Comparison of ENCODE assay signal across 12 cellular contexts in the genomic region with DNA sequence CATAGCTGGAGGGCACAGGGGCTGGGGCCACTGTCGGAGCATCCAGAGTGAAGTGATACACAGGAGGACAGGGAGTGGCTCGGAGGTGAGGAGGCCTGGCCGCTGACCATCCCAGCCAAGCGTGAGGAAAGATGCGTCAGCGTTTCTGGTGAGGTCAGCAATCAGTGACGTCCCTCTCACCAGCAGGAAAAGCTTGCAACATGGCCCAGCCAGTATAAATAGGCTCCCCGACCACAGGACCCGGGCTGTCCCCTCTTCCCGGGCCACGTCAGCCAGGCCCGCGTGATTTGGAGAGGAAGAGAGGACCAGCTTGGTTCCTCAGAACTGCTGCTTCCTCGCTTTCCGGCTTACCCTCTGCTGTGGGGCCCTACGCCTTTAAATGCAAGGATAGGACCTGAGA. TPM values are rescaled to one million over a fixed set of nuclear protein-coding genes. Genes with fewer than 3 reads are reported as not detected.
A peak's percentile ranks its signal among the peaks of the same experiment; 100 is the strongest.
DNase-seq lines count a peak whose midpoint lies in the region; ATAC-seq and TF ChIP-seq lines count a peak whose summit lies in the region.
"Had no signal": no experiment of that assay in that cellular context is flagged by ENCODE, and none has a peak within 500 bp of the region (broad histone marks: within the 10 kb centered on the region; RNA-seq: fewer than 3 reads in every experiment).

No MANE protein-coding gene starts in this region.

- H3K4me3 Mint-ChIP-seq in chondrocyte (ENCODE audit: unreplicated experiment): no peak overlapping the region
- H3K4me3 Mint-ChIP-seq: T-cell had no signal

- H3K27me3 Mint-ChIP-seq in chondrocyte (ENCODE audit: low read depth): no peaks in the 10 kb centered on the region
- H3K27me3 Mint-ChIP-seq: T-cell had no signal

- 46 to 55% methylated on average over 16 of the region's 16 CpGs for WGBS in lung, 2 donors
- 66 to 74% methylated on average over 13 to 16 of the region's 16 CpGs for WGBS in upper lobe of left lung, 2 donors

- H3K4me3 ChIP-seq in lung (no peak overlapping the region), upper lobe of left lung (no peak overlapping the region)

- peak; percentile 25 to 72 (median 40) for TF ChIP-seq EP300 in upper lobe of left lung (IDR thresholded peaks at IDR 0.05)

- no peaks in the 10 kb centered on the region for H3K36me3 Mint-ChIP-seq in chondrocyte (ENCODE audit: low read depth)

- H3K27ac ChIP-seq in lung (ENCODE audit: low read depth in 1 of 2, low read length in 1 of 2): no peak overlapping the region
- peak overlapping the region; percentile 30 to 79 (median 52) for H3K27ac ChIP-seq in upper lobe of left lung
- H3K27ac ChIP-seq: 22Rv1 had no signal

- no peaks in the 10 kb centered on the region for H3K36me3 ChIP-seq in lung (ENCODE audit: control insufficient read depth in 2 of 2, insufficient read depth in 2 of 2, low read length in 2 of 2)
- no peaks in the 10 kb centered on the region for H3K36me3 ChIP-seq in upper lobe of left lung

- H3K4me1 Mint-ChIP-seq in chondrocyte (ENCODE audit: low read depth): no peaks in the 10 kb centered on the region

- H3K9me3 ChIP-seq in lung (ENCODE audit: control insufficient read depth in 2 of 2, insufficient read depth in 1 of 2, low read length in 1 of 2): no peaks in the 10 kb centered on the region
- no peaks in the 10 kb centered on the region for H3K9me3 ChIP-seq in upper lobe of left lung

- ATAC-seq in lung (ENCODE audit: insufficient read depth, low FRiP score): no peak
- ATAC-seq in upper lobe of left lung (ENCODE audit: low FRiP score in 2 of 2): peak; percentile 60 to 80
- ATAC-seq: T-cell had no signal

- H3K27me3 ChIP-seq in lung (ENCODE audit: control insufficient read depth, insufficient read depth) (no peaks in the 10 kb centered on the region), upper lobe of left lung (no peaks in the 10 kb centered on the region)

- DNase-seq in SIG-M5 treated with dmso at 0.1 percent for 504 hours (lab: John Stamatoyannopoulos, UW; ENCODE audit: unreplicated experiment) (peak; percentile 82), SIG-M5 (lab: John Stamatoyannopoulos, UW) (no peak), dermis blood vessel endothelial cell (peak; percentile 75), lung (ENCODE audit: low spot score) (peak; percentile 77), upper lobe of left lung (peak in 1 of 2 donors; percentile 90), chondrocyte (ENCODE audit: low spot score) (no peak), NCI-H146 treated with DMSO at 0.1 percent for 48 hours (lab: John Stamatoyannopoulos, UW; ENCODE audit: unreplicated experiment) (no peak), iPS-NIHi7 (ENCODE audit: extremely low spot score) (no peak)
- DNase-seq: NCI-H1930 had no signal

- no peak for TF ChIP-seq CTCF in lung (IDR thresholded peaks at IDR 0.05; ENCODE audit: control extremely low read depth, extremely low read depth)
- TF ChIP-seq CTCF in upper lobe of left lung (IDR thresholded peaks at IDR 0.05): no peak
- TF ChIP-seq CTCF in chondrocyte (IDR thresholded peaks at IDR 0.05): no peak

- H3K4me1 ChIP-seq in lung (ENCODE audit: control insufficient read depth in 2 of 2, insufficient read depth in 2 of 2, low read length in 2 of 2): no peaks in the 10 kb centered on the region
- peaks cover 0 to 3% (median under 1%) of the 10 kb centered on the region in 4 donors for H3K4me1 ChIP-seq in upper lobe of left lung

- H3K9me3 Mint-ChIP-seq in chondrocyte (ENCODE audit: low read depth): no peaks in the 10 kb centered on the region
- H3K9me3 Mint-ChIP-seq: T-cell had no signal

- no peak overlapping the region for H3K27ac Mint-ChIP-seq in chondrocyte (ENCODE audit: unreplicated experiment)

- TF ChIP-seq POLR2A in upper lobe of left lung (IDR thresholded peaks at IDR 0.05): peak in 1 of 4 donors; percentile 64

RNA-seq across cellular contexts. Expression of gene OSM, which starts 4.2 kb away (rescaled TPM):
- total RNA-seq in dermis blood vessel endothelial cell: not detected in 2 replicates
- total RNA-seq in lung: 1 to 10 TPM; 1.8 to 3.3 TPM
- polyA plus RNA-seq in lung: 10 to 100 TPM in 1 of 2 donors, under 1 TPM in 1; 0.57 to 33.2 TPM
- total RNA-seq in upper lobe of left lung: 10 to 100 TPM in 1 of 6 donors, 1 to 10 TPM in 4, under 1 TPM in 1; 0.98 to 11.7 (median 5.1) TPM
- not detected in 3 replicates for total RNA-seq in chondrocyte
- total RNA-seq: epithelial cell of proximal tubule had no signal

RNA-seq across cellular contexts. Expression of gene CASTOR1, which starts 18.5 kb away (rescaled TPM):
- total RNA-seq in dermis blood vessel endothelial cell (8.5 and 14.7 TPM in 2 replicates), lung (10 to 100 TPM; 12.6 to 26.5 TPM), upper lobe of left lung (10 to 100 TPM in 4 of 6 donors, 1 to 10 TPM in 2; 7.0 to 31.5 (median 22.1) TPM), chondrocyte (12.1 to 18.9 TPM (median 17.0 TPM) in 3 replicates)
- polyA plus RNA-seq in lung: 10 to 100 TPM; 14.1 to 16.5 TPM

RNA-seq across cellular contexts. Expression of gene LIF, which starts 24.3 kb away (rescaled TPM):
- total RNA-seq in dermis blood vessel endothelial cell (1.1 and 1.7 TPM in 2 replicates), lung (1 to 10 TPM in 1 of 2 donors, under 1 TPM in 1; 0.77 to 5.1 TPM), upper lobe of left lung (10 to 100 TPM in 1 of 6 donors, 1 to 10 TPM in 4, under 1 TPM in 1; 0.89 to 16.9 (median 3.8) TPM), chondrocyte (18.9 to 21.5 TPM (median 21.3 TPM) in 3 replicates)
- 10 to 100 TPM in 1 of 2 donors, 1 to 10 TPM in 1; 5.1 to 26.1 TPM for polyA plus RNA-seq in lung

RNA-seq across cellular contexts. Expression of gene TBC1D10A, which starts 55.9 kb away (rescaled TPM):
- total RNA-seq in dermis blood vessel endothelial cell (10.6 and 11.7 TPM in 2 replicates), lung (10 to 100 TPM; 25.9 to 36.4 TPM), upper lobe of left lung (10 to 100 TPM; 22.6 to 61.0 (median 36.2) TPM), chondrocyte (24.3 to 28.0 TPM (median 26.9 TPM) in 3 replicates)
- polyA plus RNA-seq in lung: 10 to 100 TPM; 15.0 to 27.3 TPM

Comparison
In these comparisons a context has a peak if more than half of its experiments do, and no peak if none do; other contexts are left out.
1. DNase-seq: peak in SIG-M5 treated with dmso at 0.1 percent for 504 hours (single experiment), dermis blood vessel endothelial cell (single experiment) and lung (single experiment); none in SIG-M5 (single experiment), chondrocyte (single experiment), NCI-H146 treated with DMSO at 0.1 percent for 48 hours (single experiment) and iPS-NIHi7 (single experiment).
2. H3K27ac ChIP-seq: peak in upper lobe of left lung (4 of 4); none in lung (0 of 2).